ENCODE assay signal across 9 cellular contexts in the genomic region with DNA sequence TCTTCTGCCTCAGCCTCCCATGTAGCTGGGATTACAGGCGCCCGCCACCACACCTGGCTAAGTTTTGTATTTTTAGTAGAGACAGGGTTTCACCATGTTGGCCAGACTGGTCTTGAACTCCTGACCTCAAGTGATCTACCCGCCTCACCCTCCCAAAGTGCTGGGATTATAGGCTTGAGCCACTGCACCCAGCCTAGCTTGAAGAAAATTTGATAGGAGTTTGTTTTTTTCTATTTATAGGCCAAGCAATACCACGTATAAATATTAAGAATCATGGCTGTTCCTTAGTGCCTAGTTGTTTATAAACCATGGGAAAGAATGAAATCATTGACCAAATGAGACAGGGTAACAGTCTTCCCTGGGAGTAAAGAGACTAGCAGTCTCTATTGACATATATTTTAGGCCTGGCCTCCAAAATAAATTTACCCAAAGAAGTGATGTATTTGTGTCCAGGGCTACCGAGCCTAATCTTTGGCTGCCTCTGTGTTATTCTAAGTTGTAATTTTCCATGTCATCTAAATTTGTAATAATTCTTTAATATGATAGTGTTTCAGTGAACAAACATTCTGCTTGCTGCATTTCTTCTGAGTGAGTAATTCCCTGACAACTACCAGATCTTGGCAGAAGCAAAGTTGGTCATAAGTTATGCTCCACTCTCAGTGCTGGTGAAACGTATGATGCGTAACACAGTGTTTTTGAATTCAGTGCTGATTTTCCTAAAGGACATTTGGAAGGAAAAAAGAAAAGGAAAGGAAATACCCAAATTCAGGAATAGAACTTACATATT. TPM values are rescaled to one million over a fixed set of nuclear protein-coding genes. Genes with fewer than 3 reads are reported as not detected.
DNase-seq lines count a peak whose midpoint lies in the region; ATAC-seq, FAIRE-seq and TF ChIP-seq lines count a peak whose summit lies in the region.
"Had no signal": no experiment of that assay in that cellular context is flagged by ENCODE, and none has a peak within 500 bp of the region (broad histone marks: within the 10 kb centered on the region; RNA-seq: fewer than 3 reads in every experiment).

No MANE protein-coding gene starts in this region.

- intact Hi-C loops in adrenal gland (cut with DNase I), result no loop called here

- in situ Hi-C loops in Caki2 (cut with HindIII; ENCODE audit: low pct_unique_long_range_greater_than_20kb, low sequenced_read_pairs) (no loop called here), KBM-7 (cut with MboI; ENCODE audit: low pct_unique_long_range_greater_than_20kb, low sequenced_read_pairs) (no loop called here)

- TF ChIP-seq CTCF in adrenal gland (IDR thresholded peaks at IDR 0.05) (no peak), gastroesophageal sphincter (IDR thresholded peaks at IDR 0.05) (no peak), D721Med (IDR thresholded peaks at IDR 0.05; ENCODE audit: insufficient read depth, missing control alignments) (no peak)

- H3K9me3 ChIP-seq in adrenal gland (replicated peaks in 1 of 3) (no peaks in the 10 kb centered on the region), gastroesophageal sphincter (no peaks in the 10 kb centered on the region)
- H3K9me3 ChIP-seq: testis had no signal

- H3K36me3 ChIP-seq in adrenal gland (replicated peaks in 1 of 2) (peaks cover 0 to 10% of the 10 kb centered on the region in 2 donors), gastroesophageal sphincter (peaks cover 0 to 23% of the 10 kb centered on the region in 2 donors)

- no peak for TF ChIP-seq EP300 in gastroesophageal sphincter (IDR thresholded peaks at IDR 0.05)

- H3K27me3 ChIP-seq in adrenal gland (no peaks in the 10 kb centered on the region), gastroesophageal sphincter (no peaks in the 10 kb centered on the region)
- H3K27me3 ChIP-seq: testis had no signal

- H3K4me3 ChIP-seq in adrenal gland (no peak overlapping the region), gastroesophageal sphincter (no peak overlapping the region)
- H3K4me3 ChIP-seq: testis had no signal

- TF ChIP-seq POLR2A in adrenal gland (IDR thresholded peaks at IDR 0.05), result peak in 1 of 2 donors; percentile 46
- TF ChIP-seq POLR2A in gastroesophageal sphincter (IDR thresholded peaks at IDR 0.05), result no peak

- DNase-seq in Caki2 (ENCODE audit: low read depth), result peak; percentile 78
- DNase-seq in adrenal gland, result peak in 6 of 7 donors; percentile 32 to 74 (median 62)
- peak; percentile 87 for DNase-seq in pulmonary artery endothelial cell (ENCODE audit: low read depth, low spot score)
- no peak for DNase-seq in effector CD4-positive, alpha-beta T cell
- DNase-seq in hypothalamus (lab: John Stamatoyannopoulos, UW), result no peak
- no peak for DNase-seq in KBM-7
- no peak for DNase-seq in D721Med (ENCODE audit: insufficient read length, low spot score)
- DNase-seq: testis had no signal

- peak; percentile 95 for ATAC-seq in gastroesophageal sphincter

- 55 to 59% (median 56%) methylated on average over 7 of the region's 7 CpGs for WGBS in adrenal gland, 4 donors
- WGBS in gastroesophageal sphincter (ENCODE audit: low coverage in 1 of 2), 2 donors, result 11 to 38% methylated on average over 4 to 6 of the region's 7 CpGs

- H3K4me1 ChIP-seq in adrenal gland (replicated peaks in 1 of 2) (peaks cover 18 to 41% of the 10 kb centered on the region in 2 donors), gastroesophageal sphincter (peaks cover 35 to 95% (median 47%) of the 10 kb centered on the region in 3 donors)

- FAIRE-seq in D721Med (lab: Jason Lieb, UNC), result no peak

- H3K27ac ChIP-seq in adrenal gland, result peak overlapping the region; percentile 75 to 89 (median 86)
- H3K27ac ChIP-seq in gastroesophageal sphincter, result peak overlapping the region; percentile 87 to 100 (median 91)

RNA-seq across cellular contexts. Expression of a gene that starts 10.3 kb away (rescaled TPM):
- 16.6 and 38.8 TPM in 2 replicates for total RNA-seq in Caki2 (2014; rRNA removed; shearing (Covaris generic); ENCODE audit: low replicate concordance)
- total RNA-seq in adrenal gland (10 to 100 TPM; 24.1 to 74.1 (median 45.8) TPM), gastroesophageal sphincter (100 to 1,000 TPM in 3 of 4 donors, 10 to 100 TPM in 1; 84.5 to 125 (median 117) TPM), pulmonary artery endothelial cell (49.0 and 49.7 TPM in 2 replicates)
- polyA plus RNA-seq in adrenal gland, result 10 to 100 TPM; 19.2 to 29.9 (median 23.8) TPM

RNA-seq across cellular contexts. Expression of a gene that starts 42.2 kb away (rescaled TPM):
- 7,203 and 7,403 TPM in 2 replicates for total RNA-seq in Caki2 (2014; rRNA removed; shearing (Covaris generic); ENCODE audit: low replicate concordance)
- total RNA-seq in adrenal gland (10 to 100 TPM; 10.8 to 89.6 (median 39.3) TPM), gastroesophageal sphincter (10 to 100 TPM in 2 of 4 donors, 1 to 10 TPM in 2; 5.6 to 37.8 (median 10.3) TPM), pulmonary artery endothelial cell (not detected in 2 replicates)
- polyA plus RNA-seq in adrenal gland, result 100 to 1,000 TPM in 1 of 3 donors, 10 to 100 TPM in 1, 1 to 10 TPM in 1; 5.2 to 166 (median 51.6) TPM

Comparison
In these comparisons a context has a peak if more than half of its experiments do, and no peak if none do; other contexts are left out.
1. DNase-seq: peak in Caki2 (single experiment), adrenal gland (6 of 7) and pulmonary artery endothelial cell (single experiment); none in effector CD4-positive, alpha-beta T cell (single experiment), hypothalamus (0 of 51), KBM-7 (single experiment) and D721Med (single experiment).
2. RNA of a gene that starts 42.2 kb away (total RNA-seq): 7,203 to 7,403 TPM in Caki2; 10.8 to 89.6 TPM in adrenal gland, 5.6 to 37.8 TPM in gastroesophageal sphincter and not detected in pulmonary artery endothelial cell; every median in the first group is over 10 times any median in the second.